Comparison of ENCODE assay signal across 8 cellular contexts in genomic region chr17:44066204-44066930, GRCh38. TPM values are rescaled to one million over a fixed set of nuclear protein-coding genes. Genes with fewer than 3 reads are reported as not detected.
DNase-seq lines count a peak whose midpoint lies in the region; ATAC-seq and TF ChIP-seq lines count a peak whose summit lies in the region.

TSS of gene LSM12 (minus strand) at chr17:44066671. CDS start at chr17:44066587, 84 bp downstream.

- H3K4me1 ChIP-seq in PC-3 (ENCODE audit: insufficient read depth, low read length), result peaks cover 31% of the 10 kb centered on the region
- H3K4me1 ChIP-seq in mucosa of descending colon (ENCODE audit: low read depth), result peaks cover 12% of the 10 kb centered on the region

- no peaks in the 10 kb centered on the region for H3K27me3 ChIP-seq in PC-3 (ENCODE audit: low read length)

- H3K27me3 Mint-ChIP-seq in IgD-negative memory B cell, result no peaks in the 10 kb centered on the region

- no TSS peak for BruUV-seq in PC-3 (replicated peaks; lab: Mats Ljungman, UMichigan)

- peak within 1 kb of the TSS; percentile 93 for H3K4me3 ChIP-seq in PC-3 (ENCODE audit: low read length)
- H3K4me3 ChIP-seq in mucosa of descending colon, result peak within 1 kb of the TSS; percentile 62

- H3K4me3 Mint-ChIP-seq in IgD-negative memory B cell, result peak within 1 kb of the TSS; percentile 84 to 93 (median 92)

- POLR2A ChIA-PET in PC-3 (lab: Charles Lee; ENCODE audit: unreplicated experiment), result interaction anchor here (0.5 to 0.6 kb wide), 4 partner anchors 15 to 57 kb away, joined by 3 to 16 read pairs (median 5); partner anchors contain the start of gene HDAC5

- H3K4me1 Mint-ChIP-seq in IgD-negative memory B cell, result peaks cover 21 to 37% (median 27%) of the 10 kb centered on the region in 3 donors

- peaks cover 67% of the 10 kb centered on the region for H3K79me2 ChIP-seq in PC-3 (ENCODE audit: low read length)

- CTCF ChIA-PET in PC-3 (lab: Charles Lee), result interaction anchor here (0.5 to 1.5 kb wide), 2 partner anchors 102 to 156 kb away, joined by 3 to 6 read pairs; no protein-coding TSS in a partner anchor

- H3K27ac Mint-ChIP-seq in IgD-negative memory B cell, result peak within 1 kb of the TSS; percentile 67 to 96 (median 93)

- no peak for TF ChIP-seq CTCF in PC-3 (conservative IDR thresholded peaks at IDR 0.05; ENCODE audit: low read depth, low read length)
- no peak for TF ChIP-seq CTCF in mucosa of descending colon (IDR thresholded peaks at IDR 0.05)

- peak within 1 kb of the TSS; percentile 95 for H3K9ac ChIP-seq in PC-3 (ENCODE audit: low read length)

- H3K9me2 ChIP-seq in PC-3 (replicated peaks; ENCODE audit: low read length), result no peaks in the 10 kb centered on the region

- H4K20me1 ChIP-seq in PC-3 (ENCODE audit: low read length), result peaks cover 21% of the 10 kb centered on the region

- intact Hi-C loops in PC-3 (cut with micrococcal nuclease) (no loop called here), mucosa of descending colon (cut with DNase I, micrococcal nuclease) (no loop called here)

- ATAC-seq in GM21526 (IDR thresholded peaks at IDR 0.05; ENCODE audit: low FRiP score, unreplicated experiment), result peak; percentile 51
- peak; percentile 72 for ATAC-seq in PC-3
- ATAC-seq in mucosa of descending colon, result peak; percentile 89

- H2AFZ ChIP-seq in PC-3 (ENCODE audit: low read length), result peak within 1 kb of the TSS; percentile 52

- H3K36me3 ChIP-seq in PC-3 (ENCODE audit: low read depth, low read length), result peaks cover 27% of the 10 kb centered on the region
- H3K36me3 ChIP-seq in mucosa of descending colon (ENCODE audit: low read depth), result no peaks in the 10 kb centered on the region

- H3K9me3 ChIP-seq in PC-3 (ENCODE audit: low read length), result no peaks in the 10 kb centered on the region
- no peaks in the 10 kb centered on the region for H3K9me3 ChIP-seq in mucosa of descending colon

- H3K9me3 Mint-ChIP-seq in IgD-negative memory B cell, result no peaks in the 10 kb centered on the region

- no peaks in the 10 kb centered on the region for H3F3A ChIP-seq in PC-3 (ENCODE audit: low read length, unreplicated experiment)

- peak within 1 kb of the TSS; percentile 79 for H3K27ac ChIP-seq in PC-3 (ENCODE audit: low read length)
- H3K27ac ChIP-seq in epithelial cell of prostate, result peak within 1 kb of the TSS; percentile 93

- peak within 1 kb of the TSS; percentile 94 for H3K4me2 ChIP-seq in PC-3 (ENCODE audit: low read length)

- H3K36me3 Mint-ChIP-seq in IgD-negative memory B cell, result no peaks in the 10 kb centered on the region

- DNase-seq in COR-L47 (lab: John Stamatoyannopoulos, UW) (peak; percentile 90), PC-3 (peak; percentile 98), activated T-cell treated with anti-CD3 and anti-CD28 coated beads for 4 hours (peak; percentile 86), epithelial cell of prostate (ENCODE audit: low read depth, low spot score) (peak; percentile 33), mucosa of descending colon (peak; percentile 94 to 97 (median 95))
- DNase-seq in stimulated activated CD8-positive, alpha-beta memory T cell treated with anti-CD3 and anti-CD28 coated beads, Interleukin-2, amount 100 ng/mL, for 48 hours (ENCODE audit: low read depth in 2 of 2), result peak; percentile 87

RNA-seq across cellular contexts. Expression of gene LSM12, which starts in this region (rescaled TPM):
- 73.4 TPM for polyA plus RNA-seq in IgD-negative memory B cell
- total RNA-seq in PC-3 (2014; rRNA removed) (118 and 123 TPM in 2 replicates), mucosa of descending colon (10 to 100 TPM; 45.1 to 63.5 (median 48.2) TPM)

Comparison
In these comparisons a context has a peak if more than half of its experiments do, and no peak if none do; other contexts are left out.
1. Peak in every context shown above with its lines: DNase-seq, ATAC-seq, H3K4me3 ChIP-seq and H3K27ac ChIP-seq.
2. DNase-seq: peak in every context shown above with its lines; median percentile 98 in PC-3; 95 in mucosa of descending colon; 90 in COR-L47; 87 in stimulated activated CD8-positive, alpha-beta memory T cell treated with anti-CD3 and anti-CD28 coated beads, Interleukin-2, amount 100 ng/mL, for 48 hours; 86 in activated T-cell treated with anti-CD3 and anti-CD28 coated beads for 4 hours; 33 in epithelial cell of prostate.